Comparison of ENCODE assay signal across 18 cellular contexts in genomic region chr10:124185074-124185473, GRCh38.
DNase-seq lines count a peak whose midpoint lies in the region; ATAC-seq and TF ChIP-seq lines count a peak whose summit lies in the region.
"Had no signal": no experiment of that assay in that cellular context is flagged by ENCODE, and none has a peak within 500 bp of the region (broad histone marks: within the 10 kb centered on the region; RNA-seq: fewer than 3 reads in every experiment).

No MANE protein-coding gene starts in this region.

- no peaks in the 10 kb centered on the region for H3K27me3 ChIP-seq in CD8-positive, alpha-beta memory T cell (ENCODE audit: insufficient read depth, low read length, poor library complexity, severe bottlenecking)
- H3K27me3 ChIP-seq in left lung: no peaks in the 10 kb centered on the region

- no peaks in the 10 kb centered on the region for H3K9me3 ChIP-seq in CD8-positive, alpha-beta memory T cell (ENCODE audit: low read length)
- H3K9me3 ChIP-seq in left lung: no peaks in the 10 kb centered on the region

- POLR2A ChIA-PET in CD8-positive, alpha-beta memory T cell (lab: Charles Lee): no interaction called here

- H3K27ac ChIP-seq in CD8-positive, alpha-beta memory T cell (ENCODE audit: low read depth, low read length): no peak overlapping the region
- H3K27ac ChIP-seq in left lung: no peak overlapping the region

- H3K4me1 ChIP-seq in CD8-positive, alpha-beta memory T cell (ENCODE audit: insufficient read depth, low read length): no peaks in the 10 kb centered on the region
- H3K4me1 ChIP-seq in left lung: no peaks in the 10 kb centered on the region

- peaks cover 15% of the 10 kb centered on the region for H3K27me3 Mint-ChIP-seq in mesothelial cell of epicardium (ENCODE audit: low read depth)
- peaks cover 0 to 4% of the 10 kb centered on the region in 2 donors for H3K27me3 Mint-ChIP-seq in CD8-positive, alpha-beta memory T cell

- DNase-seq in DMS79 treated with DMSO at 0.1 percent for 48 hours (lab: John Stamatoyannopoulos, UW): peak; percentile 44
- peak; percentile 75 for DNase-seq in HPDE6-E6E7 (ENCODE audit: extremely low spot score)
- DNase-seq in mesothelial cell of epicardium (ENCODE audit: low spot score in 2 of 2, unreplicated experiment in 2 of 2): no peak
- DNase-seq in RPMI8226: no peak
- no peak for DNase-seq in HuH-7 (ENCODE audit: low spot score)
- no peak for DNase-seq in CD8-positive, alpha-beta memory T cell
- DNase-seq in left lung: no peak
- DNase-seq: C1 segment of cervical spinal cord, HCEC 1CT, KBM-7, NCI-H1105, NCI-H2227 treated with DMSO at 0.1 percent for 48 hours, NCI-H510A treated with DMSO at 0.1 percent for 48 hours, NCI-H82, OCI-M1, SIG-M5 had no signal

- ATAC-seq in esophagus mucosa (peak; percentile 56), left lung (no peak)
- ATAC-seq: SK-N-SH treated with all-trans-retinoic acid at 6 μM for 48 hours had no signal

- H3K4me3 Mint-ChIP-seq in mesothelial cell of epicardium: no peak overlapping the region
- H3K4me3 Mint-ChIP-seq in CD8-positive, alpha-beta memory T cell: no peak overlapping the region

- H3K36me3 Mint-ChIP-seq in mesothelial cell of epicardium: no peaks in the 10 kb centered on the region
- no peaks in the 10 kb centered on the region for H3K36me3 Mint-ChIP-seq in CD8-positive, alpha-beta memory T cell

- H3K27ac Mint-ChIP-seq in mesothelial cell of epicardium: peak overlapping the region; percentile 25
- H3K27ac Mint-ChIP-seq in CD8-positive, alpha-beta memory T cell: no peak overlapping the region

- peaks cover 19% of the 10 kb centered on the region for H3K9me3 Mint-ChIP-seq in mesothelial cell of epicardium
- no peaks in the 10 kb centered on the region for H3K9me3 Mint-ChIP-seq in CD8-positive, alpha-beta memory T cell

- H3K4me1 Mint-ChIP-seq in mesothelial cell of epicardium: peaks cover 7% of the 10 kb centered on the region
- H3K4me1 Mint-ChIP-seq in CD8-positive, alpha-beta memory T cell: no peaks in the 10 kb centered on the region

- H3K4me3 ChIP-seq in CD8-positive, alpha-beta memory T cell (ENCODE audit: low read length): no peak overlapping the region
- no peak overlapping the region for H3K4me3 ChIP-seq in left lung

- no peak for TF ChIP-seq CTCF in mesothelial cell of epicardium (IDR thresholded peaks at IDR 0.05; ENCODE audit: unreplicated experiment)
- no peak for TF ChIP-seq CTCF in left lung (IDR thresholded peaks at IDR 0.05)

- CTCF ChIA-PET in CD8-positive, alpha-beta memory T cell (lab: Charles Lee): no interaction called here

- intact Hi-C loops in left lung (cut with DNase I): no loop called here

- no peaks in the 10 kb centered on the region for H3K36me3 ChIP-seq in CD8-positive, alpha-beta memory T cell (ENCODE audit: insufficient read depth, low read length)
- no peaks in the 10 kb centered on the region for H3K36me3 ChIP-seq in left lung

Comparison
In these comparisons a context has a peak if more than half of its experiments do, and no peak if none do; other contexts are left out.
1. DNase-seq: peak in DMS79 treated with DMSO at 0.1 percent for 48 hours (single experiment) and HPDE6-E6E7 (single experiment); none in mesothelial cell of epicardium (0 of 2), RPMI8226 (single experiment), HuH-7 (single experiment), CD8-positive, alpha-beta memory T cell (0 of 5) and left lung (0 of 2).